15 cellular contexts compared by ENCODE assay signal in the genomic region with DNA sequence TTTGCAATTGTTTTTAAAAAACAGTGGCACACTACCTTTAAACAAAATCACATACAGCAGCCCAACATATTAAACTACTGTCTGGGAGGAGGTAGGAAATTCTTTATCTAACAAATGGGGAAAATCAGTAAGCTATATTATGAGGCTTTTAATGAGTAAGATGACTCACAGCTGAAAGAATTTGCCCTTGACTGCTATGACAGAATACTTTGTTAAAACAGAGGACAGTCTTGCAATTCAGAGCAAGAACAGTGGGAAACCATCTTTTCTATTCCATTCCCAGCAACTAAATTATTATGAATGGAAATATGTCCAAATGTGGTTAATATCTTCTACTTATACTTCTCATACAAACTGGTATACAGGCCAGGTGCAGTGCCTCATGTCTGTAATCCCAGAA. TPM values are rescaled to one million over a fixed set of nuclear protein-coding genes. Genes with fewer than 3 reads are reported as not detected.
DNase-seq lines count a peak whose midpoint lies in the region; ATAC-seq and TF ChIP-seq lines count a peak whose summit lies in the region.
"Had no signal": no experiment of that assay in that cellular context is flagged by ENCODE, and none has a peak within 500 bp of the region (broad histone marks: within the 10 kb centered on the region; RNA-seq: fewer than 3 reads in every experiment).

No MANE protein-coding gene starts in this region.

- H3K27ac ChIP-seq in RWPE2 (ENCODE audit: poor library complexity, severe bottlenecking), result peak overlapping the region; percentile 52
- H3K27ac ChIP-seq in fibroblast of lung (ENCODE audit: insufficient read depth, low read length), result no peak overlapping the region
- H3K27ac ChIP-seq: SJSA1 had no signal

- H2AFZ ChIP-seq in fibroblast of lung (ENCODE audit: low read length), result no peak overlapping the region

- H3K36me3 ChIP-seq in RWPE2 (ENCODE audit: low read depth), result no peaks in the 10 kb centered on the region
- H3K36me3 ChIP-seq in fibroblast of lung (ENCODE audit: control insufficient read depth, insufficient read depth, low read length), result no peaks in the 10 kb centered on the region
- no peaks in the 10 kb centered on the region for H3K36me3 ChIP-seq in BE2C
- H3K36me3 ChIP-seq: SJSA1 had no signal

- H3K4me3 Mint-ChIP-seq in progenitor cell of endocrine pancreas (ENCODE audit: low read depth), result no peak overlapping the region

- H3K9me3 ChIP-seq in RWPE2 (ENCODE audit: severe bottlenecking) (no peaks in the 10 kb centered on the region), fibroblast of lung (ENCODE audit: control insufficient read depth, insufficient read depth, low read depth, low read length) (no peaks in the 10 kb centered on the region), BE2C (no peaks in the 10 kb centered on the region)
- H3K9me3 ChIP-seq: Caco-2, SJSA1 had no signal

- no peak overlapping the region for H3K9ac ChIP-seq in fibroblast of lung (ENCODE audit: insufficient read depth, low read length)

- H3K4me3 ChIP-seq in RWPE2 (ENCODE audit: severe bottlenecking) (no peak overlapping the region), fibroblast of lung (replicated peaks in 1 of 4; ENCODE audit: control extremely low read depth in 1 of 4, insufficient read depth in 1 of 4, low read depth in 3 of 4, low read length in 4 of 4) (no peak overlapping the region), BE2C (ENCODE audit: low read depth, low read length) (no peak overlapping the region)
- H3K4me3 ChIP-seq: GM12878, SJSA1 had no signal

- H3K79me2 ChIP-seq in fibroblast of lung (ENCODE audit: control insufficient read depth, insufficient read depth, low read length), result no peaks in the 10 kb centered on the region

- DNase-seq in ELR (ENCODE audit: low read depth) (peak; percentile 69), RWPE2 (ENCODE audit: low spot score) (no peak), fibroblast of lung (ENCODE audit: low read depth in 2 of 2) (peak; percentile 69 to 76), progenitor cell of endocrine pancreas (ENCODE audit: low spot score, unreplicated experiment) (no peak), BE2C (no peak), germinal center (ENCODE audit: low spot score) (no peak), KBM-7 (no peak), cerebellar cortex (ENCODE audit: low spot score) (no peak)
- DNase-seq: activated CD4-positive, CD25-positive, alpha-beta regulatory T cell; activated T-cell treated with anti-CD3 and anti-CD28 coated beads, Interleukin-2, amount 50 U/mL, for 1 hour; Caco-2; hippocampal formation; MM.1S had no signal

- no peaks in the 10 kb centered on the region for H3K4me1 Mint-ChIP-seq in progenitor cell of endocrine pancreas (ENCODE audit: low read depth)

- peak overlapping the region; percentile 35 for H3K27ac Mint-ChIP-seq in progenitor cell of endocrine pancreas

- H3K9me3 Mint-ChIP-seq in progenitor cell of endocrine pancreas (ENCODE audit: low read depth), result no peaks in the 10 kb centered on the region

- in situ Hi-C loops in KBM-7 (cut with MboI; ENCODE audit: low pct_unique_long_range_greater_than_20kb, low sequenced_read_pairs), result loop anchor here (25.0 kb wide), 1 partner anchor 510 kb away; a partner anchor contains a TSS

- no peaks in the 10 kb centered on the region for H4K20me1 ChIP-seq in fibroblast of lung (ENCODE audit: control insufficient read depth, extremely low read depth, insufficient read depth, low read length)

- H3K27me3 ChIP-seq in RWPE2 (ENCODE audit: insufficient read depth, poor library complexity, severe bottlenecking), result no peaks in the 10 kb centered on the region
- H3K27me3 ChIP-seq in fibroblast of lung (ENCODE audit: control insufficient read depth, insufficient read depth, low read length), result no peaks in the 10 kb centered on the region
- no peaks in the 10 kb centered on the region for H3K27me3 ChIP-seq in BE2C
- H3K27me3 ChIP-seq: SJSA1 had no signal

- H3K27me3 Mint-ChIP-seq in progenitor cell of endocrine pancreas, result no peaks in the 10 kb centered on the region

- peak; percentile 81 for ATAC-seq in RWPE2 (ENCODE audit: low read depth)
- ATAC-seq: GM12878 had no signal

- TF ChIP-seq CTCF in RWPE2 (IDR thresholded peaks at IDR 0.05; ENCODE audit: poor library complexity, severe bottlenecking) (no peak), fibroblast of lung (conservative IDR thresholded peaks at IDR 0.05 in 1 of 2, IDR thresholded peaks at IDR 0.05 in 1 of 2; ENCODE audit: low read depth in 1 of 2, low read length in 2 of 2) (no peak), progenitor cell of endocrine pancreas (IDR thresholded peaks at IDR 0.05; ENCODE audit: unreplicated experiment) (no peak), BE2C (IDR thresholded peaks at IDR 0.05; ENCODE audit: low read depth, low read length) (no peak)

- H3K4me2 ChIP-seq in fibroblast of lung (ENCODE audit: extremely low read depth, insufficient read depth, low read length), result no peak overlapping the region

- H3K4me1 ChIP-seq in RWPE2 (ENCODE audit: insufficient read depth, poor library complexity, severe bottlenecking) (peaks cover 23% of the 10 kb centered on the region), fibroblast of lung (ENCODE audit: control insufficient read depth, extremely low read depth, insufficient read depth, low read length) (no peaks in the 10 kb centered on the region), BE2C (no peaks in the 10 kb centered on the region)
- H3K4me1 ChIP-seq: Caco-2 had no signal

- no peaks in the 10 kb centered on the region for H3K36me3 Mint-ChIP-seq in progenitor cell of endocrine pancreas (ENCODE audit: insufficient read depth)

RNA-seq across cellular contexts. Expression of a gene that starts 49.2 kb away (rescaled TPM):
- total RNA-seq in fibroblast of lung (24.7 and 42.1 TPM in 2 replicates), progenitor cell of endocrine pancreas (6.4 and 6.5 TPM in 2 replicates)
- polyA plus RNA-seq in fibroblast of lung, result 22.5 and 25.8 TPM in 2 replicates
- polyA plus RNA-seq in fibroblast of lung (2012), result 17.5 and 20.0 TPM in 2 replicates
- 4.9 and 6.8 TPM in 2 replicates for polyA minus RNA-seq in fibroblast of lung (ENCODE audit: low replicate concordance)
- 7.9 TPM for polyA plus RNA-seq in BE2C (2012; ENCODE audit: insufficient read depth, insufficient read length, low read depth)

Comparison
In these comparisons a context has a peak if more than half of its experiments do, and no peak if none do; other contexts are left out.
1. DNase-seq: peak in ELR (single experiment) and fibroblast of lung (2 of 2); none in RWPE2 (single experiment), progenitor cell of endocrine pancreas (single experiment), BE2C (single experiment), germinal center (single experiment), KBM-7 (single experiment) and cerebellar cortex (single experiment).